1 cellular context compared by ENCODE assay signal in the genomic region with DNA sequence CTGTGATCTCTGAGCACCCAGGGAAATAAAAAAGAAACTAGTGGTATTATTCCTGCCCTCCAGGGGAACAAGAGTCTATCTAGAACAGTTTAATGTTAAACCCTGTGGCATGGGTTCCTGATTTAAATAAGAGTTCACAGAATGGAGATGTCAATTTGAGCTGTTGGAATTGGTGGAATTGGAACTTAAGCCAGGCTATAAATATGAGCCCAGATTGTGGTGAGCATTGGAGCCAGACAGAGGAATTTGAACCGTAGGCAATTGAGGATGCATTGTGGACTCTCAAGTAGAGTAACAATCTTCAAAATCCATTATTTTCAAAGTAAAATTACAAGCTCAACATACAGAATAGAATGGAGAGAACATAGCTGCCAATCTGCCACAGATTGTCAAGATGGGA.
TF ChIP-seq lines count a peak whose summit lies in the region.

No MANE protein-coding gene starts in this region.

TF ChIP-seq in IMR-90, 13 proteins besides CTCF, POLR2A, EP300 and RAD21 (continued from another document):
- TF ChIP-seq, protein P1, sequence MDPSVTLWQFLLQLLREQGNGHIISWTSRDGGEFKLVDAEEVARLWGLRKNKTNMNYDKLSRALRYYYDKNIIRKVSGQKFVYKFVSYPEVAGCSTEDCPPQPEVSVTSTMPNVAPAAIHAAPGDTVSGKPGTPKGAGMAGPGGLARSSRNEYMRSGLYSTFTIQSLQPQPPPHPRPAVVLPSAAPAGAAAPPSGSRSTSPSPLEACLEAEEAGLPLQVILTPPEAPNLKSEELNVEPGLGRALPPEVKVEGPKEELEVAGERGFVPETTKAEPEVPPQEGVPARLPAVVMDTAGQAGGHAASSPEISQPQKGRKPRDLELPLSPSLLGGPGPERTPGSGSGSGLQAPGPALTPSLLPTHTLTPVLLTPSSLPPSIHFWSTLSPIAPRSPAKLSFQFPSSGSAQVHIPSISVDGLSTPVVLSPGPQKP (IDR thresholded peaks at IDR 0.05; ENCODE audit: borderline replicate concordance, low read depth, low read length): no peak
- TF ChIP-seq MAFK (IDR thresholded peaks at IDR 0.05; ENCODE audit: low read depth, low read length) (no peak), RCOR1 (IDR thresholded peaks at IDR 0.05; ENCODE audit: insufficient replicate concordance, low read length) (no peak), SMC3 (IDR thresholded peaks at IDR 0.05; ENCODE audit: low read depth, low read length) (no peak), NFE2L2 (IDR thresholded peaks at IDR 0.05; ENCODE audit: low read depth, low read length) (no peak), BHLHE40 (IDR thresholded peaks at IDR 0.05; ENCODE audit: low read depth, low read length) (no peak), CEBPB (IDR thresholded peaks at IDR 0.05; ENCODE audit: low read depth, low read length) (no peak), MAZ (IDR thresholded peaks at IDR 0.05; ENCODE audit: borderline replicate concordance, low read depth, low read length) (no peak), FOS (IDR thresholded peaks at IDR 0.05; ENCODE audit: low read depth, low read length) (no peak), CHD1 (IDR thresholded peaks at IDR 0.05; ENCODE audit: low read depth, low read length) (no peak), MXI1 (IDR thresholded peaks at IDR 0.05; ENCODE audit: borderline replicate concordance, low read depth, low read length) (no peak)
TF ChIP-seq in IMR-90: peak in this region for 0.
